Comparison of ENCODE assay signal across 9 cellular contexts in the genomic region with DNA sequence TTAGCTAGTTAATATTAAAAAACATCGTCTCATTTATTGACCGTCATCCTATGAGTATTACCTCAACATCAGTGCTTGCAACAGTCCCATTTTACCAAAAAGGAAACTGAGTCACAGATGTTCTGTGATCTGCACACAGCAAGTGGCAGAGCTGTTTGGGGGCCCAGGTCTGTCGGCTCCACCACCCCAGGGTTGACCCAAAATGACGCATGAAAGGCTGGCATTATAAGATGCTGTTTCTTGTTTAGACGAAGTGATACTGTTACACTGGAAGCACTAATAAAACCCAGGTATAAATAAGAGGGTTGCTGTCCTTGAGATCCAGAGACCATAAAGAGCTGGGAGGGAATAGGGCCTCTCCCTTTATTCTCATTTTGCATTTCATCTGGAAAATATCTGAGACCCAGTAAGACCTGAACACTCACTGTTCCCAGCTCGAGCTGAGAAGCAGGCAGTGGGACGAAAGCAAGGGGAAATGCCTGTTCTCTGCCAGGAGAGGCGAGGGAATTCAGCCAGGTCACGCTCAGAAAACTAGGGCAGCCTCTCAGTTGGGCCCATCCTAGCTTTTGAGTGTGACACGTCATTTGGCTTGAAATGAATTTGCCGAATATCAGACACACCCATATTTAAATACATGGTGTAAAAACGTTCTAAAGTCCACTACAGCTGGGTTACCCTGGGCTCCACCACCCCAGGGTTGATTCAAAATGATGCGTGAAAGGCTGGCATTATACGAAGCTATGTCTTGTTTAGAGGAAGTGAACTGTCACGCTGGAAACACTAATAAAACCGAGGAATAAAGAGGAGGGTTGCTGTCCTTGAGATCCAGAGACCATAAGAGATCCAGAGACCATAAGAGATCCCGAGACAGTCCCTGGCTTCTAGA. TPM values are rescaled to one million over a fixed set of nuclear protein-coding genes. Genes with fewer than 3 reads are reported as not detected.
DNase-seq lines count a peak whose midpoint lies in the region; ATAC-seq and TF ChIP-seq lines count a peak whose summit lies in the region.
"Had no signal": no experiment of that assay in that cellular context is flagged by ENCODE, and none has a peak within 500 bp of the region (broad histone marks: within the 10 kb centered on the region; RNA-seq: fewer than 3 reads in every experiment).

No MANE protein-coding gene starts in this region.

- H3K4me3 ChIP-seq in AG10803 (ENCODE audit: low read length), result peak overlapping the region; percentile 92
- peak overlapping the region; percentile 89 to 91 for H3K4me3 ChIP-seq in cardiac fibroblast (replicated peaks in 1 of 2; ENCODE audit: low read depth in 2 of 2, low read length in 2 of 2)
- no peak overlapping the region for H3K4me3 ChIP-seq in lung
- H3K4me3 ChIP-seq in aorta (ENCODE audit: low read length in 2 of 2), result no peak overlapping the region

- H3K27ac ChIP-seq in lung (ENCODE audit: low read depth in 1 of 2, low read length in 1 of 2), result peak overlapping the region in 1 of 2 donors; percentile 86
- peak overlapping the region in 1 of 2 donors; percentile 62 for H3K27ac ChIP-seq in aorta (ENCODE audit: low read depth in 1 of 2, low read length in 2 of 2)

- H3K4me3 Mint-ChIP-seq in HFFc6, result peak overlapping the region; percentile 99

- H3K4me1 ChIP-seq in lung (ENCODE audit: control insufficient read depth in 2 of 2, insufficient read depth in 2 of 2, low read length in 2 of 2) (peaks cover 6 to 10% of the 10 kb centered on the region in 2 donors), aorta (ENCODE audit: control insufficient read depth in 1 of 2, insufficient read depth in 2 of 2, low read length in 2 of 2) (no peaks in the 10 kb centered on the region)

- ATAC-seq in lung (ENCODE audit: insufficient read depth, low FRiP score) (peak; percentile 1), aorta (ENCODE audit: low FRiP score) (peak; percentile 61), HG03175 (IDR thresholded peaks at IDR 0.05; ENCODE audit: unreplicated experiment) (no peak), HG03469 (IDR thresholded peaks at IDR 0.05; ENCODE audit: unreplicated experiment) (no peak)

- H3K9me3 ChIP-seq in lung (ENCODE audit: control insufficient read depth in 2 of 2, insufficient read depth in 1 of 2, low read length in 1 of 2) (no peaks in the 10 kb centered on the region), aorta (ENCODE audit: control insufficient read depth, low read length) (no peaks in the 10 kb centered on the region)
- H3K9me3 ChIP-seq: pancreas had no signal

- H3K27me3 ChIP-seq in lung (ENCODE audit: control insufficient read depth, insufficient read depth), result no peaks in the 10 kb centered on the region
- H3K27me3 ChIP-seq in aorta (ENCODE audit: control insufficient read depth in 1 of 2, insufficient read depth in 2 of 2, low read length in 1 of 2), result no peaks in the 10 kb centered on the region
- H3K27me3 ChIP-seq: pancreas had no signal

- peaks cover 4% of the 10 kb centered on the region for H3K36me3 Mint-ChIP-seq in HFFc6 (ENCODE audit: low read depth)

- WGBS in lung, 2 donors, result 51 to 65% methylated on average over 17 of the region's 17 CpGs
- WGBS in aorta, 2 donors, result 43 to 49% methylated on average over 17 of the region's 17 CpGs

- intact Hi-C loops in aorta (cut with DNase I), result loop anchor here in 1 of 2 donors (2.0 kb wide), 1 partner anchor 26 kb away; a partner anchor contains a TSS

- H3K36me3 ChIP-seq in lung (ENCODE audit: control insufficient read depth in 2 of 2, insufficient read depth in 2 of 2, low read length in 2 of 2) (peaks cover 1% of the 10 kb centered on the region in 2 donors), aorta (ENCODE audit: control insufficient read depth in 1 of 2, insufficient read depth in 2 of 2, low read length in 1 of 2) (no peaks in the 10 kb centered on the region)
- H3K36me3 ChIP-seq: pancreas had no signal

- DNase-seq in AG10803 (ENCODE audit: low read depth) (peak; percentile 87), HFFc6 (peak; percentile 80), cardiac fibroblast (ENCODE audit: low read depth in 2 of 2) (peak; percentile 69 to 79), lung (ENCODE audit: low spot score) (peak; percentile 74), aorta (peak; percentile 83 to 86), NCI-H1436 treated with DMSO at 0.1 percent for 48 hours (lab: John Stamatoyannopoulos, UW) (no peak)

- TF ChIP-seq CTCF in AG10803 (conservative IDR thresholded peaks at IDR 0.05; ENCODE audit: low read length), result no peak; the same call in 1 of the 2 replicates
- no peak for TF ChIP-seq CTCF in HFFc6 (IDR thresholded peaks at IDR 0.05)
- no peak for TF ChIP-seq CTCF in cardiac fibroblast (IDR thresholded peaks at IDR 0.05; ENCODE audit: low read depth, low read length)
- no peak for TF ChIP-seq CTCF in lung (IDR thresholded peaks at IDR 0.05; ENCODE audit: control extremely low read depth, extremely low read depth)

- H3K27me3 Mint-ChIP-seq in HFFc6 (ENCODE audit: insufficient read depth), result peaks cover 7% of the 10 kb centered on the region

- peak overlapping the region; percentile 94 for H3K27ac Mint-ChIP-seq in HFFc6

- H3K9me3 Mint-ChIP-seq in HFFc6, result no peaks in the 10 kb centered on the region

- H3K4me1 Mint-ChIP-seq in HFFc6 (ENCODE audit: low read depth), result peaks cover 48% of the 10 kb centered on the region

RNA-seq across cellular contexts. Expression of a gene that starts 1.4 kb away (rescaled TPM):
- total RNA-seq in HFFc6 (2021; fragmentation: NEBNext Ultra II Directional; extraction: Animal tissue kit (Norgen Biotek cat#: 25700)), result 10 to 100 TPM; 37.9 to 44.9 (median 40.4) TPM
- 10 to 100 TPM; 29.9 to 67.7 TPM for total RNA-seq in lung
- 10 to 100 TPM; 54.8 to 60.1 TPM for polyA plus RNA-seq in lung
- total RNA-seq in aorta, result 10 to 100 TPM; 48.8 to 60.8 TPM
- 100 to 1,000 TPM in 1 of 2 donors, 10 to 100 TPM in 1; 32.4 to 199 TPM for polyA plus RNA-seq in aorta

RNA-seq across cellular contexts. Expression of a gene that starts 16.4 kb away (rescaled TPM):
- total RNA-seq in HFFc6 (2021; fragmentation: NEBNext Ultra II Directional; extraction: Animal tissue kit (Norgen Biotek cat#: 25700)), result 1 to 10 TPM; 5.0 to 7.4 (median 5.7) TPM
- total RNA-seq in lung (10 to 100 TPM; 18.2 to 22.8 TPM), aorta (1 to 10 TPM; 6.6 to 9.5 TPM)
- polyA plus RNA-seq in lung (10 to 100 TPM; 17.4 to 21.5 TPM), aorta (10 to 100 TPM in 1 of 2 donors, 1 to 10 TPM in 1; 2.5 to 10.6 TPM)

RNA-seq across cellular contexts. Expression of a gene that starts 16.5 kb away (rescaled TPM):
- total RNA-seq in HFFc6 (2021; fragmentation: NEBNext Ultra II Directional; extraction: Animal tissue kit (Norgen Biotek cat#: 25700)), result under 1 TPM in 5 of 6 experiments, not detected in 1; 0.21 to 0.53 (median 0.43) TPM
- total RNA-seq in lung, result 10 to 100 TPM; 18.0 to 18.1 TPM
- polyA plus RNA-seq in lung, result 1 to 10 TPM; 6.3 to 8.5 TPM
- 1 to 10 TPM; 1.0 to 1.5 TPM for total RNA-seq in aorta
- polyA plus RNA-seq in aorta, result 1 to 10 TPM; 1.8 to 2.7 TPM

RNA-seq across cellular contexts. Expression of a gene that starts 26.1 kb away (rescaled TPM):
- 1 to 10 TPM; 5.7 to 6.3 (median 6.1) TPM for total RNA-seq in HFFc6 (2021; fragmentation: NEBNext Ultra II Directional; extraction: Animal tissue kit (Norgen Biotek cat#: 25700))
- total RNA-seq in lung, result 10 to 100 TPM in 1 of 2 donors, 1 to 10 TPM in 1; 7.5 to 13.9 TPM
- polyA plus RNA-seq in lung, result 1 to 10 TPM; 2.9 to 4.4 TPM
- total RNA-seq in aorta, result 1 to 10 TPM; 6.8 to 8.3 TPM
- 1 to 10 TPM; 2.0 to 3.1 TPM for polyA plus RNA-seq in aorta

Comparison
In these comparisons a context has a peak if more than half of its experiments do, and no peak if none do; other contexts are left out.
1. H3K4me3 ChIP-seq: peak in AG10803 (single experiment) and cardiac fibroblast (2 of 2); none in lung (single experiment) and aorta (0 of 2).
2. ATAC-seq: peak in lung (single experiment) and aorta (single experiment); none in HG03175 (single experiment) and HG03469 (single experiment).
3. RNA of a gene that starts 16.5 kb away (total RNA-seq): 18.0 to 18.1 TPM in lung; 1.0 to 1.5 TPM in aorta and 0.21 to 0.53 TPM in HFFc6; every median in the first group is over 4 times any median in the second.